ENCODE assay signal across 20 cellular contexts in genomic region chr9:117691367-117691766, GRCh38. TPM values are rescaled to one million over a fixed set of nuclear protein-coding genes. Genes with fewer than 3 reads are reported as not detected.
"Had no signal": no experiment of that assay in that cellular context is flagged by ENCODE, and none has a peak within 500 bp of the region (broad histone marks: within the 10 kb centered on the region; RNA-seq: fewer than 3 reads in every experiment).

No MANE protein-coding gene starts in this region.

- H3K9me3 ChIP-seq: esophagus squamous epithelium, pancreas, tibial artery, upper lobe of right lung, vagina had no signal

- H3K36me3 Mint-ChIP-seq: mesothelial cell of epicardium, natural killer cell had no signal

- H3K27me3 ChIP-seq: esophagus squamous epithelium, heart right ventricle, pancreas, tibial artery, upper lobe of right lung, vagina had no signal

- H3K27me3 Mint-ChIP-seq: effector memory CD8-positive, alpha-beta T cell; progenitor cell of endocrine pancreas had no signal

- H3K9me3 Mint-ChIP-seq: effector memory CD8-positive, alpha-beta T cell had no signal

- H3K4me1 ChIP-seq: esophagus squamous epithelium, heart right ventricle, pancreas, tibial artery, upper lobe of right lung, vagina had no signal

- H3K4me3 Mint-ChIP-seq: effector memory CD8-positive, alpha-beta T cell; memory B cell; mesothelial cell of epicardium; natural killer cell; neural crest cell; stimulated activated memory B cell treated with anti-CD40 and anti-IgM and Interleukin-4, amounts not matched to agents 10 μg/mL and 1 μg/mL and 100 μg/mL, for 72 hours; stimulated activated naive CD8-positive, alpha-beta T cell treated with anti-CD3 and anti-CD28 coated beads, Interleukin-15, Interleukin-2, amounts not matched to agents 100 ng/mL and 50 ng/mL, for 24 hours had no signal

- H3K4me3 ChIP-seq: esophagus squamous epithelium, heart right ventricle, pancreas, tibial artery, upper lobe of right lung, vagina had no signal

- H3K27ac ChIP-seq: esophagus squamous epithelium, heart right ventricle, pancreas, tibial artery, upper lobe of right lung, vagina had no signal

- H3K4me1 Mint-ChIP-seq: mesothelial cell of epicardium; natural killer cell; neural crest cell; stimulated activated memory B cell treated with anti-CD40 and anti-IgM and Interleukin-4, amounts not matched to agents 10 μg/mL and 1 μg/mL and 100 μg/mL, for 72 hours had no signal

- H3K36me3 ChIP-seq: esophagus squamous epithelium, heart right ventricle, pancreas, tibial artery, upper lobe of right lung, vagina had no signal

- DNase-seq: cortex of kidney; effector memory CD8-positive, alpha-beta T cell; esophagus squamous epithelium; foreskin melanocyte; heart right ventricle; hypothalamus; kidney glomerular epithelial cell; natural killer cell; pancreas; right cardiac atrium; stimulated activated CD4-positive, alpha-beta T cell treated with anti-CD3 and anti-CD28 coated beads, Interleukin-4, amount 100 ng/mL, for 1 hour; tibial artery; upper lobe of right lung had no signal

- H3K27ac Mint-ChIP-seq: effector memory CD8-positive, alpha-beta T cell; memory B cell; mesothelial cell of epicardium; natural killer cell; progenitor cell of endocrine pancreas; stimulated activated memory B cell treated with anti-CD40 and anti-IgM and Interleukin-4, amounts not matched to agents 10 μg/mL and 1 μg/mL and 100 μg/mL, for 72 hours; stimulated activated naive CD8-positive, alpha-beta T cell treated with anti-CD3 and anti-CD28 coated beads, Interleukin-15, Interleukin-2, amounts not matched to agents 100 ng/mL and 50 ng/mL, for 24 hours had no signal

RNA-seq across cellular contexts. Expression of gene TLR4, which starts 12.8 kb away (rescaled TPM):
- total RNA-seq: progenitor cell of endocrine pancreas had no signal
